In the genomic region with DNA sequence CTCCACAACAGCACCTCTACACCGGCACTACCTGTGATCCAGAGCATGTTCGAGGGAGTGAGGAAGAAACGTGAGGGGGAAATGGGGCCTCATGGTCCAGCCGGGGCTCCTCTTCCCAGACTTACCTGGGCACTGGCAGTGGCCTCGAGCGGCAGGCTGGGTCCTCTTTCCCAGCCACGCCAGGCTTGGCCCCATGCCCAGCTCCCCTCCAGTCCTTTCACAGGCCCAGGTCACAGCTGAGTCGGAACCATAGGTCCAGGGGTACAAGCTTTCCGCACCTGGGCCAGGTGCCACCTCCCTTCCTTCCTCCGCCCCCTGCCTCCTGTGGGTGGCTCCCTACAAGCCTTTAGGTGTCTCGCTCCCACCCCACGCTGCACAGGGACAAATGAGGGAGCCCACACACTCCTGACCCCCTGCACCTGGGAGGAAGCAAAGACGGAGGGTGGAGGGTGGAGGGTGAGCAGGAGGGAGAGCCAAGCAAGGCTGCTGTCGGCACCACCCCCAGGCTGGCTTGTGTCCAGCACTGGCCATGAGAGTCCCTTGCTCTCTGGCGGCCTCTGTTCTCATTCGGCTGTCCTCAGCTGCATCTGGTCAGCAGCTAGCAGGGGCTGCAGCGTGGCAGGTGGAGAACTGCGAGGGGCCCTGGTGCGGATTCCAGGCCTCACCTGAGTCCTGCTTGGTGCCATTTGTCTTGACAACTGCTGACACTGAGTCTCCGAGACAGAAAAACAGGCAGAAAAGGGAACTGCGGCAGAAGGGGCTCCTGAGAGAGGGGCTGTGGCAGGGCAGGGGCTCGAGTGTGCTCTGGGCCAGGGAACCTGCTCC, we compare ENCODE assay signal across 1 cellular context.
TF ChIP-seq lines count a peak whose summit lies in the region.

No MANE protein-coding gene starts in this region.

TF ChIP-seq in GM23338, 12 proteins besides CTCF, POLR2A, EP300 and RAD21 (continued from another document):
- TF ChIP-seq ETS1 (IDR thresholded peaks at IDR 0.05) = no peak
- TF ChIP-seq CREB1 (CRISPR knock-in tag; IDR thresholded peaks at IDR 0.05; ENCODE audit: low read depth) = no peak
- no peak for TF ChIP-seq EZH2phosphoT487 (IDR thresholded peaks at IDR 0.05; ENCODE audit: unreplicated experiment)
- TF ChIP-seq ZNF462 (CRISPR knock-in tag; IDR thresholded peaks at IDR 0.05) = no peak
- TF ChIP-seq EZH2 (IDR thresholded peaks at IDR 0.05; ENCODE audit: low read depth, unreplicated experiment) = no peak
- no peak for TF ChIP-seq REST (IDR thresholded peaks at IDR 0.05; ENCODE audit: unreplicated experiment)
- no peak for TF ChIP-seq JUNB (IDR thresholded peaks at IDR 0.05; ENCODE audit: unreplicated experiment)
